9 cellular contexts compared by ENCODE assay signal in the genomic region with DNA sequence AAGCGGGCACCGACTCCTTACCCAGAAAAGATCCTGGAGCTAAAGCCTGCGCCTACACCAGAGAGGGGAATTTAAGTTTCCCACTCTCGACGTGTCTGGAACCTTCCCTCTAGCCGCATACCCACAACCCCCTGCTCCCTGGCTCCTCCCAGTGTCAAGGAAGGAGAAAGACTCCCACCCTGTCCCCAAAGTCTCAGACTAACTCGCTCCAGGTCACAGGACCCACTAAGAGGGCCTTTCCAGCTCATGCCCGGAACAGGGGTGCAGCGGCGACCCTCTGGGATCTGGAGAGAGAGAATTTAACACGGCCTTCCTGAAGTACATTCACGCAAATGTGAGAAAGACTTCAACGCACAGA. TPM values are rescaled to one million over a fixed set of nuclear protein-coding genes. Genes with fewer than 3 reads are reported as not detected.
DNase-seq lines count a peak whose midpoint lies in the region; ATAC-seq and TF ChIP-seq lines count a peak whose summit lies in the region.
"Had no signal": no experiment of that assay in that cellular context is flagged by ENCODE, and none has a peak within 500 bp of the region (broad histone marks: within the 10 kb centered on the region; RNA-seq: fewer than 3 reads in every experiment).

No MANE protein-coding gene starts in this region.

- BruUV-seq in Caco-2 (replicated peaks; lab: Mats Ljungman, UMichigan): no TSS peak

- intact Hi-C loops in Caco-2 (cut with micrococcal nuclease; ENCODE audit: unreplicated experiment): loop anchor here (1.0 kb wide), 3 partner anchors 23 to 238 kb away; no protein-coding TSS in a partner anchor
- intact Hi-C loops in esophagus muscularis mucosa (cut with DNase I): no loop called here

- no peaks in the 10 kb centered on the region; the same call in 1 of the 2 replicates for H3K4me1 ChIP-seq in Caco-2
- peaks cover 39 to 61% (median 59%) of the 10 kb centered on the region in 4 donors for H3K4me1 ChIP-seq in esophagus muscularis mucosa
- peaks cover 34 to 45% of the 10 kb centered on the region in 2 experiments for H3K4me1 ChIP-seq in neutrophil (ENCODE audit: control insufficient read depth in 1 of 2, insufficient read depth in 1 of 2, low read depth in 1 of 2, low read length in 1 of 2)

- peaks cover 13% of the 10 kb centered on the region for H3K36me3 Mint-ChIP-seq in Caco-2 (ENCODE audit: insufficient read depth, unreplicated experiment)

- H3K36me3 ChIP-seq in Caco-2 (ENCODE audit: control insufficient read depth, insufficient read depth, low read length) (no peaks in the 10 kb centered on the region), esophagus muscularis mucosa (no peaks in the 10 kb centered on the region), neutrophil (no peaks in the 10 kb centered on the region)
- H3K36me3 ChIP-seq: SJSA1 had no signal

- TF ChIP-seq CTCF in Caco-2 (IDR thresholded peaks at IDR 0.05; ENCODE audit: insufficient read depth in 1 of 2, low read depth in 1 of 2, low read length in 1 of 2, severe bottlenecking in 1 of 2, unreplicated experiment in 1 of 2) (peak in 1 of 2 experiments; percentile 45), esophagus muscularis mucosa (IDR thresholded peaks at IDR 0.05) (no peak), neutrophil (IDR thresholded peaks at IDR 0.05) (no peak), omental fat pad (IDR thresholded peaks at IDR 0.05) (no peak)

- DNase-seq in Caco-2 (peak; percentile 70 to 78), NOMO-1 treated with DMSO at 0.1 percent for 48 hours (lab: John Stamatoyannopoulos, UW; ENCODE audit: unreplicated experiment) (peak; percentile 58), esophagus muscularis mucosa (ENCODE audit: extremely low spot score) (peak; percentile 81), omental fat pad (ENCODE audit: low spot score) (no peak), RPMI8226 (no peak)

- WGBS in esophagus muscularis mucosa: 4% methylated on average over 13 of the region's 13 CpGs

- TF ChIP-seq POLR2A in esophagus muscularis mucosa (IDR thresholded peaks at IDR 0.05; ENCODE audit: low read depth): no peak

- H3K27ac ChIP-seq in esophagus muscularis mucosa (replicated peaks in 1 of 4): no peak overlapping the region
- H3K27ac ChIP-seq in neutrophil: no peak overlapping the region
- H3K27ac ChIP-seq: SJSA1 had no signal

- H3K4me3 ChIP-seq in Caco-2 (ENCODE audit: low read depth, low read length): peak overlapping the region; percentile 56
- H3K4me3 ChIP-seq in esophagus muscularis mucosa: peak overlapping the region; percentile 44 to 61 (median 46)
- H3K4me3 ChIP-seq in neutrophil (ENCODE audit: low read depth in 1 of 2, low read length in 1 of 2): peak overlapping the region; percentile 64 to 74
- H3K4me3 ChIP-seq: SJSA1 had no signal

- H3K9me3 Mint-ChIP-seq in Caco-2 (ENCODE audit: unreplicated experiment): no peaks in the 10 kb centered on the region

- H3K27ac Mint-ChIP-seq in Caco-2 (ENCODE audit: unreplicated experiment): peak overlapping the region; percentile 100

- H3K4me3 Mint-ChIP-seq in Caco-2 (ENCODE audit: unreplicated experiment): peak overlapping the region; percentile 97

- no peak for ATAC-seq in omental fat pad (ENCODE audit: low FRiP score)
- no peak for ATAC-seq in GM19023 (IDR thresholded peaks at IDR 0.05; ENCODE audit: unreplicated experiment)
- ATAC-seq in HG03025 (IDR thresholded peaks at IDR 0.05; ENCODE audit: low FRiP score, unreplicated experiment): no peak

- CTCF ChIA-PET in Caco-2 (lab: Charles Lee): interaction anchor here (0.5 to 3.0 kb wide), 8 partner anchors 10 to 265 kb away, joined by 3 to 18 read pairs (median 6); partner anchors contain the start of gene KIZ

- no peaks in the 10 kb centered on the region for H3K9me3 ChIP-seq in Caco-2
- no peaks in the 10 kb centered on the region for H3K9me3 ChIP-seq in esophagus muscularis mucosa
- no peaks in the 10 kb centered on the region for H3K9me3 ChIP-seq in neutrophil
- H3K9me3 ChIP-seq: SJSA1 had no signal

- POLR2A ChIA-PET in Caco-2 (lab: Charles Lee): interaction anchor here (0.9 to 2.9 kb wide), 3 partner anchors 23 to 54 kb away, joined by 4 to 16 read pairs (median 4); partner anchors contain the start of gene KIZ

- TF ChIP-seq EP300 in esophagus muscularis mucosa (IDR thresholded peaks at IDR 0.05): no peak

- peaks cover 4% of the 10 kb centered on the region for H3K27me3 Mint-ChIP-seq in Caco-2 (ENCODE audit: insufficient read depth, unreplicated experiment)

- H3K4me1 Mint-ChIP-seq in Caco-2 (ENCODE audit: low read depth, unreplicated experiment): peaks cover 6% of the 10 kb centered on the region

- H3K27me3 ChIP-seq in Caco-2 (replicated peaks; ENCODE audit: control insufficient read depth, insufficient read depth, low read length) (no peaks in the 10 kb centered on the region), esophagus muscularis mucosa (peaks cover 7 to 100% (median 87%) of the 10 kb centered on the region in 4 donors), neutrophil (peaks cover 100% of the 10 kb centered on the region)

RNA-seq across cellular contexts. Expression of gene LINC00237, which starts 3.9 kb away (rescaled TPM):
- total RNA-seq in Caco-2 (2022) (1.5 and 1.8 TPM in 2 replicates), esophagus muscularis mucosa (not detected), omental fat pad (not detected)
- total RNA-seq: SJSA1 had no signal

RNA-seq across cellular contexts. Expression of gene KIZ, which starts 23.7 kb away (rescaled TPM):
- total RNA-seq in Caco-2 (2022) (21.0 and 31.8 TPM in 2 replicates), esophagus muscularis mucosa (10 to 100 TPM; 17.2 to 32.0 (median 25.6) TPM), omental fat pad (10 to 100 TPM; 19.1 to 33.7 (median 23.7) TPM)

Comparison
In these comparisons a context has a peak if more than half of its experiments do, and no peak if none do; other contexts are left out.
1. DNase-seq: peak in Caco-2 (2 of 2), NOMO-1 treated with DMSO at 0.1 percent for 48 hours (single experiment) and esophagus muscularis mucosa (single experiment); none in omental fat pad (single experiment) and RPMI8226 (single experiment).
2. Peak in every context shown above with its lines, with median percentiles within 50 percentile points of each other: H3K4me3 ChIP-seq.